28 cellular contexts compared by ENCODE assay signal in the genomic region with DNA sequence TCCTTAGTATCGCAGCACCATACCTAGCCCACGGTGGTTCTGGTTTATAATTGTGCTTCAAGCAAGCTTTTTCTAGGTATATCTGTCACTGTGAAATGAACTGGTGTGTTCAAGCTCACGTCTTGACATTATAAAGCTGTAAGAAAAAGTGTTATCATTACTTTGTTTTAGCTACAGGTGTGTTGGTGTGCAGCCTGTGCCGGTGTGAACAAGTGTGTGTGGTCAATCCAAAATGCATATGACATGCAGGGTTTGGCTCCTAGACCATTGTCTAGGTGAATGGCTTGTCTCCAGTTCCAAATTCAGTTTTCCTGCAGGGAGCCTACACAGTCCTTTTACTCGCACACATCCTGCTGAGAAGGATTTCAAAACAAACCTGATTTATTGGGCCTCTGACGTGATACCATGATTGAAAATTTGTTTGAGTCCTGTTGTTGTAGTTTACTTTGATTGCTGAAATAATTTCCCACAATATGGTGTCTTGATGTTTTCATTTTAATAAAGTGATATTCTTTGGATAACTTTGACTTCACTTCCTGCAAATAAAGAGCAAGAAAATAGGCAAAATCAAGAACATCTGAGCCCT. TPM values are rescaled to one million over a fixed set of nuclear protein-coding genes. Genes with fewer than 3 reads are reported as not detected.
DNase-seq lines count a peak whose midpoint lies in the region; ATAC-seq, FAIRE-seq and TF ChIP-seq lines count a peak whose summit lies in the region.
"Had no signal": no experiment of that assay in that cellular context is flagged by ENCODE, and none has a peak within 500 bp of the region (broad histone marks: within the 10 kb centered on the region; RNA-seq: fewer than 3 reads in every experiment).

No MANE protein-coding gene starts in this region.

- no peak for TF ChIP-seq POLR2A in IMR-90 (IDR thresholded peaks at IDR 0.05; ENCODE audit: low read depth, low read length)
- no peak for TF ChIP-seq POLR2A in sigmoid colon (IDR thresholded peaks at IDR 0.05)

- no peak overlapping the region for H3K4me3 Mint-ChIP-seq in GM23338
- no peak overlapping the region for H3K4me3 Mint-ChIP-seq in astrocyte (ENCODE audit: unreplicated experiment)
- H3K4me3 Mint-ChIP-seq: activated B cell treated with CpG ODN at 0.5 μM for 24 hours; natural killer cell treated with Interleukin-12 subunit alpha and Interleukin-12 subunit beta and Interleukin-15 and Interleukin-18, amount 100 ng/mL, for 72 hours had no signal

- H2AFZ ChIP-seq in GM23338: no peak overlapping the region
- H2AFZ ChIP-seq in IMR-90 (replicated peaks; ENCODE audit: low read length, poor library complexity): no peak overlapping the region
- no peak overlapping the region for H2AFZ ChIP-seq in astrocyte (ENCODE audit: low read depth, low read length)

- H3K18ac ChIP-seq in IMR-90 (ENCODE audit: low read depth, low read length): no peak overlapping the region; the same call in 1 of the 2 replicates

- no peak overlapping the region for H3K27ac ChIP-seq in GM23338 (ENCODE audit: low read depth)
- no peak overlapping the region for H3K27ac ChIP-seq in IMR-90 (ENCODE audit: insufficient read depth, low read length)
- peak overlapping the region; percentile 78 for H3K27ac ChIP-seq in astrocyte (ENCODE audit: low read depth, low read length)
- H3K27ac ChIP-seq in sigmoid colon: peak overlapping the region; percentile 48 to 91 (median 88)
- H3K27ac ChIP-seq: breast epithelium, C4-2B, pancreas, spleen, upper lobe of left lung had no signal

- H2BK5ac ChIP-seq in IMR-90 (ENCODE audit: low read depth, low read length, poor library complexity, severe bottlenecking): no peak overlapping the region

- H3K9me3 ChIP-seq in IMR-90 (ENCODE audit: control insufficient read depth, insufficient read depth, low read length) (no peaks in the 10 kb centered on the region), astrocyte (ENCODE audit: insufficient read depth, low read depth, low read length) (no peaks in the 10 kb centered on the region), sigmoid colon (no peaks in the 10 kb centered on the region)
- H3K9me3 ChIP-seq: adrenal gland, breast epithelium, HAP-1, pancreas, spleen, upper lobe of left lung had no signal

- peaks cover 21% of the 10 kb centered on the region for H3K27me3 ChIP-seq in GM23338 (ENCODE audit: insufficient read depth)
- H3K27me3 ChIP-seq in IMR-90 (ENCODE audit: control insufficient read depth, insufficient read depth, low read length): no peaks in the 10 kb centered on the region
- no peaks in the 10 kb centered on the region for H3K27me3 ChIP-seq in astrocyte (ENCODE audit: insufficient read depth, low read length)
- H3K27me3 ChIP-seq in sigmoid colon: no peaks in the 10 kb centered on the region
- H3K27me3 ChIP-seq: adrenal gland, breast epithelium, pancreas, spleen, upper lobe of left lung had no signal

- H3K4me1 ChIP-seq in GM23338 (ENCODE audit: insufficient read depth): peaks cover 4% of the 10 kb centered on the region; the same call in 1 of the 2 replicates
- H3K4me1 ChIP-seq in IMR-90 (ENCODE audit: control insufficient read depth, insufficient read depth, low read length): peaks cover 5% of the 10 kb centered on the region
- peaks cover 33% of the 10 kb centered on the region for H3K4me1 ChIP-seq in astrocyte (ENCODE audit: insufficient read depth, low read length)
- H3K4me1 ChIP-seq in sigmoid colon: peaks cover 0 to 68% (median 56%) of the 10 kb centered on the region in 4 donors
- H3K4me1 ChIP-seq: breast epithelium had no signal

- no peak overlapping the region for H3K14ac ChIP-seq in IMR-90 (replicated peaks; ENCODE audit: low read depth, low read length)

- no peak overlapping the region for H4K5ac ChIP-seq in IMR-90 (ENCODE audit: low read depth, low read length)

- no peak overlapping the region for H2BK20ac ChIP-seq in IMR-90 (ENCODE audit: low read depth, low read length)

- DNase-seq in GM23338 (ENCODE audit: low spot score) (no peak), IMR-90 (no peak), astrocyte (ENCODE audit: low read depth) (no peak), sigmoid colon (no peak), CD1c-positive myeloid dendritic cell (ENCODE audit: extremely low spot score) (no peak), NCI-H510A treated with DMSO at 0.1 percent for 48 hours (lab: John Stamatoyannopoulos, UW) (no peak), SW480 (ENCODE audit: low spot score) (no peak)
- DNase-seq: activated B cell treated with CpG ODN at 0.5 μM for 24 hours; activated naive CD4-positive, alpha-beta T cell; activated T-cell treated with anti-CD3 and anti-CD28 coated beads for 4 hours; adrenal gland; glutamatergic neuron; midbrain; NCI-H1105; NCI-H446; pancreas; SHP77; spleen; substantia nigra; upper lobe of left lung had no signal

- H3K9me3 Mint-ChIP-seq in GM23338 (no peaks in the 10 kb centered on the region; the same call in 2 of the 3 replicates), astrocyte (ENCODE audit: unreplicated experiment) (no peaks in the 10 kb centered on the region)
- H3K9me3 Mint-ChIP-seq: activated B cell treated with CpG ODN at 0.5 μM for 24 hours; natural killer cell treated with Interleukin-12 subunit alpha and Interleukin-12 subunit beta and Interleukin-15 and Interleukin-18, amount 100 ng/mL, for 72 hours had no signal

- BruUV-seq in IMR-90 (replicated peaks; lab: Mats Ljungman, UMichigan): no TSS peak

- POLR2A ChIA-PET in IMR-90 (lab: Charles Lee; ENCODE audit: unreplicated experiment): no interaction called here

- intact Hi-C loops in IMR-90 (cut with micrococcal nuclease) (no loop called here), sigmoid colon (cut with DNase I) (loop anchor here (10.0 kb wide), 1 partner anchor 482 kb away; a partner anchor contains a TSS)

- H3K4me1 Mint-ChIP-seq in GM23338 (peaks cover 12% of the 10 kb centered on the region; the same call in 2 of the 3 replicates), astrocyte (ENCODE audit: low read depth, unreplicated experiment) (peaks cover 27% of the 10 kb centered on the region)

- H3K4me2 ChIP-seq in GM23338: no peak overlapping the region
- no peak overlapping the region for H3K4me2 ChIP-seq in IMR-90 (ENCODE audit: low read depth, low read length)
- H3K4me2 ChIP-seq in astrocyte (ENCODE audit: low read length): no peak overlapping the region

- H3K4ac ChIP-seq in IMR-90 (ENCODE audit: low read depth, low read length): 0 out of 2 replicates have a peak overlapping the region, but pooled peaks have one; percentile 12

- H3K9ac ChIP-seq in IMR-90 (ENCODE audit: low read depth, low read length): no peak overlapping the region
- no peak overlapping the region for H3K9ac ChIP-seq in astrocyte (ENCODE audit: low read length)

- H2AK5ac ChIP-seq in IMR-90 (ENCODE audit: low read depth, low read length): no peak overlapping the region; the same call in 1 of the 2 replicates

- H3K56ac ChIP-seq in IMR-90 (ENCODE audit: extremely low read depth, insufficient read depth, low read length): no peak overlapping the region

- H3K36me3 ChIP-seq in GM23338 (ENCODE audit: insufficient read depth) (no peaks in the 10 kb centered on the region), IMR-90 (ENCODE audit: control insufficient read depth, insufficient read depth, low read length) (no peaks in the 10 kb centered on the region), astrocyte (ENCODE audit: insufficient read depth, low read length) (no peaks in the 10 kb centered on the region), sigmoid colon (peaks cover 5 to 12% (median 9%) of the 10 kb centered on the region in 4 donors)
- H3K36me3 ChIP-seq: breast epithelium, pancreas had no signal

- TF ChIP-seq EP300 in sigmoid colon (IDR thresholded peaks at IDR 0.05): no peak

- ATAC-seq in GM23338 (no peak), IMR-90 (ENCODE audit: low read depth) (no peak)
- ATAC-seq: K562; natural killer cell treated with Interleukin-12 subunit alpha and Interleukin-12 subunit beta and Interleukin-15 and Interleukin-18, amount 100 ng/mL, for 72 hours; pancreas had no signal

- in situ Hi-C loops in IMR-90 (cut with MboI; ENCODE audit: low sequenced_read_pairs): loop anchor here (10.0 kb wide), 1 partner anchor 602 kb away; a partner anchor contains a TSS

- H2BK120ac ChIP-seq in IMR-90 (ENCODE audit: low read depth, low read length): no peak overlapping the region

- H4K8ac ChIP-seq in IMR-90 (ENCODE audit: low read depth in 2 of 2, low read length in 2 of 2): peak overlapping the region in 1 of 2 experiments; percentile 68; a peak in 2 of 4 replicates

- H4K91ac ChIP-seq in IMR-90 (ENCODE audit: insufficient read depth, low read depth, low read length): no peak overlapping the region

- no peaks in the 10 kb centered on the region for H3K36me3 Mint-ChIP-seq in GM23338 (ENCODE audit: low read depth)
- no peaks in the 10 kb centered on the region for H3K36me3 Mint-ChIP-seq in astrocyte (ENCODE audit: low read depth, unreplicated experiment)
- H3K36me3 Mint-ChIP-seq: natural killer cell treated with Interleukin-12 subunit alpha and Interleukin-12 subunit beta and Interleukin-15 and Interleukin-18, amount 100 ng/mL, for 72 hours had no signal

- H2AK9ac ChIP-seq in IMR-90 (replicated peaks; ENCODE audit: low read depth, low read length, poor library complexity): no peak overlapping the region

- H3F3A ChIP-seq in GM23338 (replicated peaks; ENCODE audit: low read depth): no peaks in the 10 kb centered on the region

- dilution Hi-C loops in IMR-90 (cut with HindIII; ENCODE audit: low sequenced_read_pairs, unreplicated experiment): no loop called here

- no peak overlapping the region for H2BK15ac ChIP-seq in IMR-90 (ENCODE audit: low read depth, low read length)

- no peak for TF ChIP-seq RAD21 in IMR-90 (IDR thresholded peaks at IDR 0.05; ENCODE audit: low read length)

- CTCF ChIA-PET in IMR-90 (lab: Yijun Ruan, JAX): no interaction called here

- H3K27ac Mint-ChIP-seq in GM23338 (peak overlapping the region; percentile 43; the same call in 1 of the 2 replicates), astrocyte (ENCODE audit: unreplicated experiment) (no peak overlapping the region)
- H3K27ac Mint-ChIP-seq: activated B cell treated with CpG ODN at 0.5 μM for 24 hours; natural killer cell treated with Interleukin-12 subunit alpha and Interleukin-12 subunit beta and Interleukin-15 and Interleukin-18, amount 100 ng/mL, for 72 hours had no signal

- no peaks in the 10 kb centered on the region for H3K9me2 ChIP-seq in GM23338 (ENCODE audit: insufficient read depth)

- peaks cover 35 to 48% of the 10 kb centered on the region in 2 experiments for H3K79me1 ChIP-seq in IMR-90 (ENCODE audit: low read depth in 1 of 2, low read length in 2 of 2)

- H3K9me1 ChIP-seq in IMR-90 (ENCODE audit: insufficient read depth, low read length): peaks cover 5% of the 10 kb centered on the region; the same call in 1 of the 2 replicates

- H4K20me1 ChIP-seq in GM23338 (replicated peaks; ENCODE audit: insufficient read depth) (no peaks in the 10 kb centered on the region), IMR-90 (ENCODE audit: insufficient read depth, low read length) (no peaks in the 10 kb centered on the region), astrocyte (ENCODE audit: insufficient read depth, low read length) (no peaks in the 10 kb centered on the region)

- TF ChIP-seq CTCF in GM23338 (conservative IDR thresholded peaks at IDR 0.05; ENCODE audit: low read depth in 2 of 2) (no peak), IMR-90 (conservative IDR thresholded peaks at IDR 0.05; ENCODE audit: low read depth, low read length) (no peak), astrocyte (IDR thresholded peaks at IDR 0.05; ENCODE audit: insufficient read depth, low read depth, low read length) (no peak), sigmoid colon (IDR thresholded peaks at IDR 0.05) (no peak)

- H3K23ac ChIP-seq in IMR-90 (ENCODE audit: low read depth, low read length): peak overlapping the region; percentile 55; the same call in 1 of the 2 replicates

- no peak for FAIRE-seq in astrocyte (lab: Jason Lieb, UNC)
- FAIRE-seq: D721Med, GM18507, keratinocyte, pancreas had no signal

- H3K79me2 ChIP-seq in GM23338 (replicated peaks; ENCODE audit: insufficient read depth): no peaks in the 10 kb centered on the region
- peaks cover 51% of the 10 kb centered on the region for H3K79me2 ChIP-seq in astrocyte (ENCODE audit: insufficient read depth, low read length)

- WGBS in IMR-90 (ENCODE audit: extremely low coverage in 2 of 2, insufficient read length in 1 of 2), 2 experiments: no CpG with 5 or more reads among the region's 6 CpGs
- WGBS in sigmoid colon, 2 donors: 90 to 91% methylated on average over 6 of the region's 6 CpGs

- no peak overlapping the region for H3K4me3 ChIP-seq in GM23338
- H3K4me3 ChIP-seq in IMR-90 (ENCODE audit: insufficient read depth, low read depth, low read length): no peak overlapping the region
- no peak overlapping the region for H3K4me3 ChIP-seq in astrocyte (ENCODE audit: insufficient read depth, low read depth, low read length)
- no peak overlapping the region for H3K4me3 ChIP-seq in sigmoid colon
- H3K4me3 ChIP-seq: adrenal gland, breast epithelium, HAP-1, K562, pancreas, spleen, upper lobe of left lung had no signal

- H3K27me3 Mint-ChIP-seq in GM23338 (ENCODE audit: insufficient read depth, low read depth, poor library complexity): peaks cover 13% of the 10 kb centered on the region
- no peaks in the 10 kb centered on the region for H3K27me3 Mint-ChIP-seq in astrocyte (ENCODE audit: low read depth, unreplicated experiment)
- H3K27me3 Mint-ChIP-seq: activated B cell treated with CpG ODN at 0.5 μM for 24 hours; natural killer cell treated with Interleukin-12 subunit alpha and Interleukin-12 subunit beta and Interleukin-15 and Interleukin-18, amount 100 ng/mL, for 72 hours had no signal

RNA-seq across cellular contexts. Expression of a gene that starts 3.8 kb away (rescaled TPM):
- total RNA-seq in GM23338 (2014; rRNA removed; shearing (Covaris generic)): 3.8 and 3.9 TPM in 2 replicates
- polyA plus RNA-seq in GM23338 (2016; fragmentation: Nextera tagmentation; extraction: Ambion mirVana): 1.2 TPM in 2 replicates
- 3.0 and 3.9 TPM in 2 replicates for total RNA-seq in IMR-90 (2012; rRNA removed)
- polyA plus RNA-seq in IMR-90 (2012; rRNA removed): 0.92 and 1.4 TPM in 2 replicates
- 0.30 and 0.45 TPM in 2 replicates for polyA plus RNA-seq in IMR-90 (2012; cell fraction: cytosol; rRNA removed)
- 0.65 and 3.0 TPM in 2 replicates for polyA plus RNA-seq in IMR-90 (2012; cell fraction: nucleus; rRNA removed; ENCODE audit: low replicate concordance)
- total RNA-seq in astrocyte: 4.4 and 4.7 TPM in 2 replicates
- 10 to 100 TPM; 12.1 to 16.6 (median 15.9) TPM for total RNA-seq in sigmoid colon
- 1 to 10 TPM in 1 of 3 donors, under 1 TPM in 2; 0.60 to 2.0 (median 0.92) TPM for polyA plus RNA-seq in sigmoid colon

RNA-seq across cellular contexts. Expression of a gene that starts 16.0 kb away (rescaled TPM):
- total RNA-seq in GM23338 (2014; rRNA removed; shearing (Covaris generic)): 11.8 and 12.2 TPM in 2 replicates
- 13.8 and 15.9 TPM in 2 replicates for polyA plus RNA-seq in GM23338 (2016; fragmentation: Nextera tagmentation; extraction: Ambion mirVana)
- total RNA-seq in IMR-90 (2012; rRNA removed): 20.4 and 32.5 TPM in 2 replicates
- polyA plus RNA-seq in IMR-90 (2012; rRNA removed): 12.8 and 15.2 TPM in 2 replicates
- 5.4 and 8.9 TPM in 2 replicates for polyA plus RNA-seq in IMR-90 (2012; cell fraction: cytosol; rRNA removed)
- 7.5 and 15.6 TPM in 2 replicates for polyA plus RNA-seq in IMR-90 (2012; cell fraction: nucleus; rRNA removed; ENCODE audit: low replicate concordance)
- total RNA-seq in astrocyte: 9.4 and 9.7 TPM in 2 replicates
- total RNA-seq in sigmoid colon: 10 to 100 TPM; 19.7 to 28.6 (median 23.7) TPM
- polyA plus RNA-seq in sigmoid colon: 10 to 100 TPM; 12.3 to 19.8 (median 12.3) TPM

Comparison
In these comparisons a context has a peak if more than half of its experiments do, and no peak if none do; other contexts are left out.
1. H3K27ac ChIP-seq: peak in astrocyte (single experiment) and sigmoid colon (4 of 4); none in GM23338 (single experiment) and IMR-90 (single experiment).